1 cellular context compared by ENCODE assay signal in the genomic region with DNA sequence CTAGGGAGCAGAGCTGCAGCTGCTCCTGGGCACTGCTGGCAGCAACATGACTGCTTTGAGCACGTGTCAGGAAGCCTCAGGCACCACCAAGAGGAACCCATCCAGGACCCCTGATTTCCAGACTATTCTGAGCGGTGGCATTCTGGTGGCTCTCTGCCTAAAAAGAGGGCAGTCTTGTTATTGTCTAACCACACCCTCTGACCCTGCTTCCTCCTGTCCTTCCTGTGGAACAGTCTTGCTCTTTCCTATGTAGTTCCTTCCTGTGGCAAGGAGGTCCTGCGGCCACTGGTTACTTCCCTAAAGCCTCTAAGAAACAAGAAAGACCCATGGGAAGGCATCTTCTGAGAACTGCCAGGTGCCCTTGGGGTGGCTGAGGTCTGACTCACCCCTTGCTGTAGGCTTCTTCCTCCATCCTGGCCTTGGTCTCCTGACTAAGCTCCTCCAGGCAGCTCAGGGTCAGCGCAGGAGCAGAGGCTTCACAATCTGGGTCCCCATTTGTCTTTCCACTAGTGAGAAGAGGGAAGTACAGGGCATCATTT.
TF ChIP-seq lines count a peak whose summit lies in the region.

No MANE protein-coding gene starts in this region.

TF ChIP-seq in endothelial cell of umbilical vein, 7 proteins besides CTCF, POLR2A, EP300 and RAD21 (continued from another document):
- no peak for TF ChIP-seq EZH2 (IDR thresholded peaks at IDR 0.05; ENCODE audit: borderline replicate concordance, low read depth, low read length, severe bottlenecking)
